In the genomic region with DNA sequence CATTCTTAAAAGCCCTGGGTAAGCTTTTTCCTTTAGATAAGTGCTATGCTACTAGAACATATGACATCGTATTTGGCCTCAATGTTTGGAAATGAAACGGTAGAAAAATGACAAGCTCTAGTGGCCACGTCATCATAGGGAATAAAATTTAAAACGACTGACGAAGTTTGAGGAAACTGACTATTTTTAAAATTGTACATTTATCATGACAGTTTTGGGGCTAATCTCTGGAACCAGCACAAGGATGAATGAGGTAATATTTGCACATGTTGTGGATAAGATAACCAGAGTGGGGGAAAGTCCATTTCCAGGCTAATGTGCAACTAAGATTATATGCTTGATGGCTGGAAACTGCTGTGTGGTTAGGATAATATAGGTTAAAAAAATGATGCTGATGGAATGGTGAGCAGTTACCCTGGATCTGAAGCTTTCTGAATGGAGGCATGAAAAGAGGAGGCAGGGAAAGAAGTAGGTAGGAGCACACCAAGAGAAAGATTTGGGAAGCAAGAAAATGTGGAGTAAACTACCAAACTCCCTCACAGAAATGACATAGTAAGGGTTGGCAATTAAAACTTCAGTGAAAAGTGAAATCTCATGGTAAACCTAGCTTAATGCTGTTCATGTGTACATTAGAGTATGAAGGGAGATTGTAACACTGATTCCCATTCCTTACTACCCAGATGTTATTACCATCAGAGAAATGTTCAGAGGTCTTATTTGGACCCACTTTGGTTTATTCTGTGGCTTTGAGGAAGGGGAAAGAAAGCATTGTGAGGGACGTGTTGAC, we compare ENCODE assay signal across 1 cellular context.
TF ChIP-seq lines count a peak whose summit lies in the region.

No MANE protein-coding gene starts in this region.

TF ChIP-seq in K562, 482 proteins besides CTCF, POLR2A, EP300 and RAD21 (continued from another document and continues in another):
- TF ChIP-seq, protein P1, sequence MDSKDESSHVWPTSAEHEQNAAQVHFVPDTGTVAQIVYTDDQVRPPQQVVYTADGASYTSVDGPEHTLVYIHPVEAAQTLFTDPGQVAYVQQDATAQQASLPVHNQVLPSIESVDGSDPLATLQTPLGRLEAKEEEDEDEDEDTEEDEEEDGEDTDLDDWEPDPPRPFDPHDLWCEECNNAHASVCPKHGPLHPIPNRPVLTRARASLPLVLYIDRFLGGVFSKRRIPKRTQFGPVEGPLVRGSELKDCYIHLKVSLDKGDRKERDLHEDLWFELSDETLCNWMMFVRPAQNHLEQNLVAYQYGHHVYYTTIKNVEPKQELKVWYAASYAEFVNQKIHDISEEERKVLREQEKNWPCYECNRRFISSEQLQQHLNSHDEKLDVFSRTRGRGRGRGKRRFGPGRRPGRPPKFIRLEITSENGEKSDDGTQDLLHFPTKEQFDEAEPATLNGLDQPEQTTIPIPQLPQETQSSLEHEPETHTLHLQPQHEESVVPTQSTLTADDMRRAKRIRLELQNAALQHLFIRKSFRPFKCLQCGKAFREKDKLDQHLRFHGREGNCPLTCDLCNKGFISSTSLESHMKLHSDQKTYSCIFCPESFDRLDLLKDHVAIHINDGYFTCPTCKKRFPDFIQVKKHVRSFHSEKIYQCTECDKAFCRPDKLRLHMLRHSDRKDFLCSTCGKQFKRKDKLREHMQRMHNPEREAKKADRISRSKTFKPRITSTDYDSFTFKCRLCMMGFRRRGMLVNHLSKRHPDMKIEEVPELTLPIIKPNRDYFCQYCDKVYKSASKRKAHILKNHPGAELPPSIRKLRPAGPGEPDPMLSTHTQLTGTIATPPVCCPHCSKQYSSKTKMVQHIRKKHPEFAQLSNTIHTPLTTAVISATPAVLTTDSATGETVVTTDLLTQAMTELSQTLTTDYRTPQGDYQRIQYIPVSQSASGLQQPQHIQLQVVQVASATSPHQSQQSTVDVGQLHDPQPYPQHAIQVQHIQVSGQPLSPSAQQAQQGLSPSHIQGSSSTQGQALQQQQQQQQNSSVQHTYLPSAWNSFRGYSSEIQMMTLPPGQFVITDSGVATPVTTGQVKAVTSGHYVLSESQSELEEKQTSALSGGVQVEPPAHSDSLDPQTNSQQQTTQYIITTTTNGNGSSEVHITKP (IDR thresholded peaks at IDR 0.05; ENCODE audit: partially characterized antibody) = peak; percentile 83
- TF ChIP-seq ETS2 (tag; IDR thresholded peaks at IDR 0.05; ENCODE audit: borderline replicate concordance, poor library complexity, severe bottlenecking) = no peak
- TF ChIP-seq GATAD2B (IDR thresholded peaks at IDR 0.05; ENCODE audit: borderline replicate concordance) = peak; percentile 80
- TF ChIP-seq SMARCB1 (IDR thresholded peaks at IDR 0.05; ENCODE audit: insufficient read length, low read depth) = peak; percentile 55
- TF ChIP-seq OTX1 (CRISPR knock-in tag; IDR thresholded peaks at IDR 0.05) = peak; percentile 45; the same call in 1 of the 2 replicates
- no peak for TF ChIP-seq XRCC4 (IDR thresholded peaks at IDR 0.05; ENCODE audit: extremely low read depth, insufficient read depth, insufficient read length)
- TF ChIP-seq SMARCE1 (IDR thresholded peaks at IDR 0.05) = peak; percentile 99
- no peak for TF ChIP-seq FIP1L1 (IDR thresholded peaks at IDR 0.05; ENCODE audit: low read depth, low read length, poor library complexity, severe bottlenecking)
- no peak for TF ChIP-seq ZNF785 (CRISPR knock-in tag; IDR thresholded peaks at IDR 0.05)
- no peak for TF ChIP-seq FOXK1 (CRISPR knock-in tag; IDR thresholded peaks at IDR 0.05; ENCODE audit: borderline replicate concordance)
- TF ChIP-seq FOXP1 (CRISPR knock-in tag; IDR thresholded peaks at IDR 0.05) = no peak
- TF ChIP-seq KAT7 (CRISPR knock-in tag; IDR thresholded peaks at IDR 0.05; ENCODE audit: borderline replicate concordance) = no peak
- TF ChIP-seq NR2F6 (CRISPR knock-in tag; IDR thresholded peaks at IDR 0.05) = no peak
- no peak for TF ChIP-seq TAF7 (tag; IDR thresholded peaks at IDR 0.05)
- TF ChIP-seq MBD2 (IDR thresholded peaks at IDR 0.05; ENCODE audit: borderline replicate concordance, low read depth) = peak; percentile 87
- no peak for TF ChIP-seq ZNF445 (CRISPR knock-in tag; IDR thresholded peaks at IDR 0.05; ENCODE audit: low read depth)
- TF ChIP-seq PYGO2 (tag; IDR thresholded peaks at IDR 0.05) = peak; percentile 76; the same call in 1 of the 2 replicates
- TF ChIP-seq ADNP (tag; IDR thresholded peaks at IDR 0.05) = peak; percentile 84
- TF ChIP-seq ZBTB1 (CRISPR knock-in tag; IDR thresholded peaks at IDR 0.05; ENCODE audit: borderline replicate concordance, low read depth) = no peak
- no peak for TF ChIP-seq ZNF583 (CRISPR knock-in tag; IDR thresholded peaks at IDR 0.05)
- TF ChIP-seq U2AF2 (optimal IDR thresholded peaks at IDR 0.05; ENCODE audit: low read depth, low read length) = no peak
- peak; percentile 97 for TF ChIP-seq NFIC (IDR thresholded peaks at IDR 0.05)
- TF ChIP-seq RFX5 (IDR thresholded peaks at IDR 0.05; ENCODE audit: low read depth, low read length) = no peak
- no peak for TF ChIP-seq BRCA1 (IDR thresholded peaks at IDR 0.05)
- TF ChIP-seq BRCA1 (CRISPR knock-in tag; IDR thresholded peaks at IDR 0.05) = no peak
- TF ChIP-seq ZNF143 (CRISPR knock-in tag; IDR thresholded peaks at IDR 0.05) = no peak
- TF ChIP-seq ARHGAP35 (IDR thresholded peaks at IDR 0.05; ENCODE audit: partially characterized antibody) = no peak
- TF ChIP-seq PHTF2 (CRISPR knock-in tag; IDR thresholded peaks at IDR 0.05) = no peak
- 0 out of 2 replicates have a peak, but pooled peaks have one; percentile 41 for TF ChIP-seq TRIM28 (IDR thresholded peaks at IDR 0.05)
- TF ChIP-seq ZBTB7A (IDR thresholded peaks at IDR 0.05; ENCODE audit: borderline replicate concordance, control insufficient read depth, low read depth, low read length) = no peak
- TF ChIP-seq BRD4 (IDR thresholded peaks at IDR 0.05) = peak; percentile 20; the same call in 1 of the 2 replicates
- no peak for TF ChIP-seq CHD2 (IDR thresholded peaks at IDR 0.05; ENCODE audit: low read depth, low read length)
- no peak for TF ChIP-seq RBM15 (IDR thresholded peaks at IDR 0.05; ENCODE audit: insufficient read depth, low read length)
- TF ChIP-seq, protein P2, sequence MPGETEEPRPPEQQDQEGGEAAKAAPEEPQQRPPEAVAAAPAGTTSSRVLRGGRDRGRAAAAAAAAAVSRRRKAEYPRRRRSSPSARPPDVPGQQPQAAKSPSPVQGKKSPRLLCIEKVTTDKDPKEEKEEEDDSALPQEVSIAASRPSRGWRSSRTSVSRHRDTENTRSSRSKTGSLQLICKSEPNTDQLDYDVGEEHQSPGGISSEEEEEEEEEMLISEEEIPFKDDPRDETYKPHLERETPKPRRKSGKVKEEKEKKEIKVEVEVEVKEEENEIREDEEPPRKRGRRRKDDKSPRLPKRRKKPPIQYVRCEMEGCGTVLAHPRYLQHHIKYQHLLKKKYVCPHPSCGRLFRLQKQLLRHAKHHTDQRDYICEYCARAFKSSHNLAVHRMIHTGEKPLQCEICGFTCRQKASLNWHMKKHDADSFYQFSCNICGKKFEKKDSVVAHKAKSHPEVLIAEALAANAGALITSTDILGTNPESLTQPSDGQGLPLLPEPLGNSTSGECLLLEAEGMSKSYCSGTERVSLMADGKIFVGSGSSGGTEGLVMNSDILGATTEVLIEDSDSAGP (CRISPR knock-in tag; IDR thresholded peaks at IDR 0.05) = no peak
- TF ChIP-seq, protein P3, sequence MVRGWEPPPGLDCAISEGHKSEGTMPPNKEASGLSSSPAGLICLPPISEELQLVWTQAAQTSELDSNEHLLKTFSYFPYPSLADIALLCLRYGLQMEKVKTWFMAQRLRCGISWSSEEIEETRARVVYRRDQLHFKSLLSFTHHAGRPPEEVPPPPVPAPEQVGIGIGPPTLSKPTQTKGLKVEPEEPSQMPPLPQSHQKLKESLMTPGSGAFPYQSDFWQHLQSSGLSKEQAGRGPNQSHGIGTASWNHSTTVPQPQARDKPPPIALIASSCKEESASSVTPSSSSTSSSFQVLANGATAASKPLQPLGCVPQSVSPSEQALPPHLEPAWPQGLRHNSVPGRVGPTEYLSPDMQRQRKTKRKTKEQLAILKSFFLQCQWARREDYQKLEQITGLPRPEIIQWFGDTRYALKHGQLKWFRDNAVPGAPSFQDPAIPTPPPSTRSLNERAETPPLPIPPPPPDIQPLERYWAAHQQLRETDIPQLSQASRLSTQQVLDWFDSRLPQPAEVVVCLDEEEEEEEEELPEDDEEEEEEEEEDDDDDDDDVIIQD (CRISPR knock-in tag; IDR thresholded peaks at IDR 0.05) = no peak
- TF ChIP-seq ZNF77 (CRISPR knock-in tag; IDR thresholded peaks at IDR 0.05) = no peak
- TF ChIP-seq, protein P4, sequence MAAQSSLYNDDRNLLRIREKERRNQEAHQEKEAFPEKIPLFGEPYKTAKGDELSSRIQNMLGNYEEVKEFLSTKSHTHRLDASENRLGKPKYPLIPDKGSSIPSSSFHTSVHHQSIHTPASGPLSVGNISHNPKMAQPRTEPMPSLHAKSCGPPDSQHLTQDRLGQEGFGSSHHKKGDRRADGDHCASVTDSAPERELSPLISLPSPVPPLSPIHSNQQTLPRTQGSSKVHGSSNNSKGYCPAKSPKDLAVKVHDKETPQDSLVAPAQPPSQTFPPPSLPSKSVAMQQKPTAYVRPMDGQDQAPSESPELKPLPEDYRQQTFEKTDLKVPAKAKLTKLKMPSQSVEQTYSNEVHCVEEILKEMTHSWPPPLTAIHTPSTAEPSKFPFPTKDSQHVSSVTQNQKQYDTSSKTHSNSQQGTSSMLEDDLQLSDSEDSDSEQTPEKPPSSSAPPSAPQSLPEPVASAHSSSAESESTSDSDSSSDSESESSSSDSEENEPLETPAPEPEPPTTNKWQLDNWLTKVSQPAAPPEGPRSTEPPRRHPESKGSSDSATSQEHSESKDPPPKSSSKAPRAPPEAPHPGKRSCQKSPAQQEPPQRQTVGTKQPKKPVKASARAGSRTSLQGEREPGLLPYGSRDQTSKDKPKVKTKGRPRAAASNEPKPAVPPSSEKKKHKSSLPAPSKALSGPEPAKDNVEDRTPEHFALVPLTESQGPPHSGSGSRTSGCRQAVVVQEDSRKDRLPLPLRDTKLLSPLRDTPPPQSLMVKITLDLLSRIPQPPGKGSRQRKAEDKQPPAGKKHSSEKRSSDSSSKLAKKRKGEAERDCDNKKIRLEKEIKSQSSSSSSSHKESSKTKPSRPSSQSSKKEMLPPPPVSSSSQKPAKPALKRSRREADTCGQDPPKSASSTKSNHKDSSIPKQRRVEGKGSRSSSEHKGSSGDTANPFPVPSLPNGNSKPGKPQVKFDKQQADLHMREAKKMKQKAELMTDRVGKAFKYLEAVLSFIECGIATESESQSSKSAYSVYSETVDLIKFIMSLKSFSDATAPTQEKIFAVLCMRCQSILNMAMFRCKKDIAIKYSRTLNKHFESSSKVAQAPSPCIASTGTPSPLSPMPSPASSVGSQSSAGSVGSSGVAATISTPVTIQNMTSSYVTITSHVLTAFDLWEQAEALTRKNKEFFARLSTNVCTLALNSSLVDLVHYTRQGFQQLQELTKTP (IDR thresholded peaks at IDR 0.05; ENCODE audit: low read depth in 1 of 2, partially characterized antibody in 2 of 2) = peak; percentile 31 to 94
- peak; percentile 99 for TF ChIP-seq SMARCA4 (IDR thresholded peaks at IDR 0.05)
- no peak for TF ChIP-seq ZFP36 (IDR thresholded peaks at IDR 0.05; ENCODE audit: low read depth, low read length, partially characterized antibody)
- no peak for TF ChIP-seq KAT2B (IDR thresholded peaks at IDR 0.05; ENCODE audit: low read depth, low read length)
- TF ChIP-seq ELF4 (CRISPR knock-in tag; IDR thresholded peaks at IDR 0.05) = peak; percentile 90
- TF ChIP-seq POLR2B (IDR thresholded peaks at IDR 0.05; ENCODE audit: low read depth, partially characterized antibody) = no peak
- TF ChIP-seq, protein P5, sequence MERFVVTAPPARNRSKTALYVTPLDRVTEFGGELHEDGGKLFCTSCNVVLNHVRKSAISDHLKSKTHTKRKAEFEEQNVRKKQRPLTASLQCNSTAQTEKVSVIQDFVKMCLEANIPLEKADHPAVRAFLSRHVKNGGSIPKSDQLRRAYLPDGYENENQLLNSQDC (CRISPR knock-in tag; IDR thresholded peaks at IDR 0.05) = no peak
- TF ChIP-seq ZFP30 (CRISPR knock-in tag; IDR thresholded peaks at IDR 0.05; ENCODE audit: borderline replicate concordance) = no peak
- TF ChIP-seq CBX1 (IDR thresholded peaks at IDR 0.05; ENCODE audit: low read depth) = no peak
- peak in 1 of 2 experiments; percentile 73; a peak in 1 of 4 replicates for TF ChIP-seq HDAC1 (IDR thresholded peaks at IDR 0.05)
- TF ChIP-seq ZSCAN32 (CRISPR knock-in tag; IDR thresholded peaks at IDR 0.05) = no peak
- TF ChIP-seq CAMTA2 (CRISPR knock-in tag; conservative IDR thresholded peaks at IDR 0.05) = no peak
- TF ChIP-seq POLR2H (tag; IDR thresholded peaks at IDR 0.05; ENCODE audit: low read depth) = 0 out of 2 replicates have a peak, but pooled peaks have one; percentile 58
- TF ChIP-seq CSDE1 (IDR thresholded peaks at IDR 0.05) = no peak
- no peak for TF ChIP-seq TFAM (CRISPR knock-in tag; conservative IDR thresholded peaks at IDR 0.05)
- TF ChIP-seq EP400 (IDR thresholded peaks at IDR 0.05) = peak; percentile 82
- no peak for TF ChIP-seq ZNF212 (CRISPR knock-in tag; IDR thresholded peaks at IDR 0.05)
- no peak for TF ChIP-seq HNRNPK (IDR thresholded peaks at IDR 0.05; ENCODE audit: low read depth, low read length, poor library complexity, severe bottlenecking)
- peak; percentile 100 for TF ChIP-seq CBFA2T3 (IDR thresholded peaks at IDR 0.05)
- TF ChIP-seq TGIF2 (CRISPR knock-in tag; IDR thresholded peaks at IDR 0.05) = no peak
- TF ChIP-seq SREBF1 (IDR thresholded peaks at IDR 0.05; ENCODE audit: borderline replicate concordance, low read depth, low read length) = no peak
- peak; percentile 99 for TF ChIP-seq ZNF589 (CRISPR knock-in tag; IDR thresholded peaks at IDR 0.05; ENCODE audit: low read depth)
- TF ChIP-seq XRCC3 (IDR thresholded peaks at IDR 0.05) = no peak
- peak; percentile 50; the same call in 1 of the 2 replicates for TF ChIP-seq NCOA6 (IDR thresholded peaks at IDR 0.05)
- TF ChIP-seq HDAC6 (IDR thresholded peaks at IDR 0.05; ENCODE audit: low read depth, low read length) = no peak
- TF ChIP-seq ZNF780A (CRISPR knock-in tag; IDR thresholded peaks at IDR 0.05) = no peak
- TF ChIP-seq ZNF134 (CRISPR knock-in tag; conservative IDR thresholded peaks at IDR 0.05) = no peak; the same call in 1 of the 2 replicates
- TF ChIP-seq, protein P6, sequence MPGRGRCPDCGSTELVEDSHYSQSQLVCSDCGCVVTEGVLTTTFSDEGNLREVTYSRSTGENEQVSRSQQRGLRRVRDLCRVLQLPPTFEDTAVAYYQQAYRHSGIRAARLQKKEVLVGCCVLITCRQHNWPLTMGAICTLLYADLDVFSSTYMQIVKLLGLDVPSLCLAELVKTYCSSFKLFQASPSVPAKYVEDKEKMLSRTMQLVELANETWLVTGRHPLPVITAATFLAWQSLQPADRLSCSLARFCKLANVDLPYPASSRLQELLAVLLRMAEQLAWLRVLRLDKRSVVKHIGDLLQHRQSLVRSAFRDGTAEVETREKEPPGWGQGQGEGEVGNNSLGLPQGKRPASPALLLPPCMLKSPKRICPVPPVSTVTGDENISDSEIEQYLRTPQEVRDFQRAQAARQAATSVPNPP (IDR thresholded peaks at IDR 0.05; ENCODE audit: borderline replicate concordance, insufficient read depth, insufficient read length) = no peak
- TF ChIP-seq ZNF830 (CRISPR knock-in tag; IDR thresholded peaks at IDR 0.05) = no peak
